Comparison of ENCODE assay signal across 19 cellular contexts in genomic region chr4:142358656-142359055, GRCh38.
DNase-seq lines count a peak whose midpoint lies in the region; ATAC-seq, FAIRE-seq and TF ChIP-seq lines count a peak whose summit lies in the region.
"Had no signal": no experiment of that assay in that cellular context is flagged by ENCODE, and none has a peak within 500 bp of the region (broad histone marks: within the 10 kb centered on the region; RNA-seq: fewer than 3 reads in every experiment).

No MANE protein-coding gene starts in this region.

- DNase-seq in NCI-H2196 (lab: John Stamatoyannopoulos, UW; ENCODE audit: unreplicated experiment) (peak; percentile 1), NCI-H2196 treated with DMSO at 0.1 percent for 48 hours (lab: John Stamatoyannopoulos, UW; ENCODE audit: unreplicated experiment) (no peak), DMS53 (lab: John Stamatoyannopoulos, UW) (peak; percentile 56), T-cell (no peak), keratinocyte (ENCODE audit: low read depth, low spot score) (no peak), germinal center (ENCODE audit: low spot score) (no peak), NCI-H524 treated with DMSO at 0.1 percent for 48 hours (lab: John Stamatoyannopoulos, UW) (no peak)
- DNase-seq: 8988T; activated B cell treated with CpG ODN at 0.5 μM for 24 hours; activated naive CD8-positive, alpha-beta T cell treated with anti-CD3 and anti-CD28 coated beads, Interleukin-2, amount 10 ng/mL, durations not matched to agents 7 days and 5 days; cortex of kidney; hippocampal formation; Karpas-422; kidney; NCI-H1048; NCI-H226 had no signal

- H3K9me3 Mint-ChIP-seq in T-cell: peaks cover 3 to 9% (median 5%) of the 10 kb centered on the region in 3 donors
- H3K9me3 Mint-ChIP-seq: activated B cell treated with CpG ODN at 0.5 μM for 24 hours, brain had no signal

- peak overlapping the region; percentile 86 to 97 for H3K27ac Mint-ChIP-seq in T-cell
- H3K27ac Mint-ChIP-seq: activated B cell treated with CpG ODN at 0.5 μM for 24 hours; activated naive CD8-positive, alpha-beta T cell treated with anti-CD3 and anti-CD28 coated beads, Interleukin-2, amount 10 ng/mL, durations not matched to agents 7 days and 5 days; brain had no signal

- no peak overlapping the region for H3K4me3 ChIP-seq in keratinocyte (ENCODE audit: control insufficient read depth in 2 of 3, extremely low read depth in 1 of 3, insufficient read depth in 2 of 3, low read depth in 1 of 3, low read length in 3 of 3)
- H3K4me3 ChIP-seq: BLaER1 had no signal

- H3K27me3 Mint-ChIP-seq in T-cell: no peaks in the 10 kb centered on the region
- H3K27me3 Mint-ChIP-seq: activated B cell treated with CpG ODN at 0.5 μM for 24 hours; activated naive CD8-positive, alpha-beta T cell treated with anti-CD3 and anti-CD28 coated beads, Interleukin-2, amount 10 ng/mL, durations not matched to agents 7 days and 5 days had no signal

- no peaks in the 10 kb centered on the region for H3K9me3 ChIP-seq in keratinocyte (ENCODE audit: control insufficient read depth, low read depth, low read length)
- H3K9me3 ChIP-seq: BLaER1 had no signal

- peaks cover 84 to 85% (median 85%) of the 10 kb centered on the region in 3 donors for H3K4me1 Mint-ChIP-seq in T-cell

- H3K4me1 ChIP-seq in keratinocyte (ENCODE audit: control insufficient read depth, extremely low read depth, insufficient read depth, low read length): peaks cover 19% of the 10 kb centered on the region

- H3K27me3 ChIP-seq in keratinocyte (ENCODE audit: control insufficient read depth, extremely low read depth, insufficient read depth, low read length): no peaks in the 10 kb centered on the region
- H3K27me3 ChIP-seq: BLaER1 had no signal

- H3K4me2 ChIP-seq in keratinocyte (ENCODE audit: control insufficient read depth, extremely low read depth, insufficient read depth, low read depth, low read length): no peak overlapping the region
- H3K4me2 ChIP-seq: BLaER1 had no signal

- POLR2A ChIA-PET in T-cell (lab: Charles Lee): interaction anchor here in 1 of 2 donors (0.6 to 0.7 kb wide), 2 partner anchors 27 to 479 kb away, joined by 4 to 6 read pairs; no protein-coding TSS in a partner anchor

- peaks cover 98% of the 10 kb centered on the region for H3K79me2 ChIP-seq in keratinocyte (ENCODE audit: control insufficient read depth, insufficient read depth, low read length)

- peaks cover 0 to 6% of the 10 kb centered on the region in 2 experiments for H3K36me3 ChIP-seq in keratinocyte (ENCODE audit: control insufficient read depth in 2 of 2, extremely low read depth in 1 of 2, insufficient read depth in 2 of 2, low read length in 2 of 2)
- H3K36me3 ChIP-seq: BLaER1 had no signal

- dilution Hi-C loops in keratinocyte (cut with MboI; ENCODE audit: extremely low pct_ligation_motif_present, low sequenced_read_pairs): no loop called here

- peaks cover 12% of the 10 kb centered on the region for H3K36me3 Mint-ChIP-seq in T-cell

- ATAC-seq in T-cell (replicated peaks in 1 of 4) (no peak), GM21619 (IDR thresholded peaks at IDR 0.05; ENCODE audit: unreplicated experiment) (no peak)

- no peak overlapping the region for H3K9ac ChIP-seq in keratinocyte (ENCODE audit: control insufficient read depth, extremely low read depth, insufficient read depth, low read length)
- H3K9ac ChIP-seq: BLaER1 had no signal

- H3K4me3 Mint-ChIP-seq in T-cell: peak overlapping the region in 1 of 3 donors; percentile 19
- H3K4me3 Mint-ChIP-seq: activated B cell treated with CpG ODN at 0.5 μM for 24 hours; activated naive CD8-positive, alpha-beta T cell treated with anti-CD3 and anti-CD28 coated beads, Interleukin-2, amount 10 ng/mL, durations not matched to agents 7 days and 5 days; brain had no signal

- peaks cover 2% of the 10 kb centered on the region for H3K9me1 ChIP-seq in keratinocyte (ENCODE audit: control insufficient read depth, extremely low read depth, insufficient read depth, low read length)

- CTCF ChIA-PET in T-cell (lab: Charles Lee): interaction anchor here (0.7 to 1.2 kb wide), 3 partner anchors 9 to 59 kb away, joined by 3 to 4 read pairs (median 4); no protein-coding TSS in a partner anchor

- H4K20me1 ChIP-seq in keratinocyte (ENCODE audit: control insufficient read depth, extremely low read depth, insufficient read depth, low read length): no peaks in the 10 kb centered on the region
- H4K20me1 ChIP-seq: BLaER1 had no signal

- peak; percentile 69 for FAIRE-seq in keratinocyte (lab: Jason Lieb, UNC)
- FAIRE-seq: kidney had no signal

- no peak overlapping the region for H2AFZ ChIP-seq in keratinocyte (ENCODE audit: control insufficient read depth, low read length)

- TF ChIP-seq CTCF in keratinocyte (optimal IDR thresholded peaks at IDR 0.05 in 1 of 3, IDR thresholded peaks at IDR 0.05 in 1 of 3, conservative IDR thresholded peaks at IDR 0.05 in 1 of 3; ENCODE audit: extremely low read depth in 1 of 3, insufficient read depth in 2 of 3, low read length in 3 of 3): no peak

- H3K27ac ChIP-seq in keratinocyte (ENCODE audit: control insufficient read depth, insufficient read depth, low read length): no peak overlapping the region
- H3K27ac ChIP-seq: BLaER1 had no signal

Comparison
In these comparisons a context has a peak if more than half of its experiments do, and no peak if none do; other contexts are left out.
1. DNase-seq: peak in NCI-H2196 (single experiment) and DMS53 (single experiment); none in NCI-H2196 treated with DMSO at 0.1 percent for 48 hours (single experiment), T-cell (0 of 34), keratinocyte (single experiment), germinal center (single experiment) and NCI-H524 treated with DMSO at 0.1 percent for 48 hours (single experiment).